Comparison of ENCODE assay signal across 25 cellular contexts in genomic region chr1:120954736-120955135, GRCh38.
"Had no signal": no experiment of that assay in that cellular context is flagged by ENCODE, and none has a peak within 500 bp of the region (broad histone marks: within the 10 kb centered on the region; RNA-seq: fewer than 3 reads in every experiment).

No MANE protein-coding gene starts in this region.

- H3K4me3 Mint-ChIP-seq: activated CD4-positive, alpha-beta T cell treated with anti-CD3 and anti-CD28 coated beads for 36 hours; activated CD8-positive, alpha-beta T cell treated with anti-CD3 and anti-CD28 coated beads, Interleukin-2, amount 10 ng/mL, durations not matched to agents 7 days and 5 days; activated naive CD8-positive, alpha-beta T cell treated with anti-CD3 and anti-CD28 coated beads, Interleukin-2, amount 10 ng/mL, durations not matched to agents 7 days and 5 days had no signal

- H3K4me3 ChIP-seq: adrenal gland, MG63, Peyer's patch, SJSA1 had no signal

- ATAC-seq: activated CD4-positive, alpha-beta T cell treated with anti-CD3 and anti-CD28 coated beads for 36 hours; activated CD8-positive, alpha-beta T cell treated with anti-CD3 and anti-CD28 coated beads, Interleukin-2, amount 10 ng/mL, durations not matched to agents 7 days and 5 days had no signal

- H3K27me3 ChIP-seq: adrenal gland, MG63, Peyer's patch, SJSA1 had no signal

- H3K36me3 ChIP-seq: adrenal gland, MG63, Peyer's patch, SJSA1 had no signal

- DNase-seq: activated CD4-positive, alpha-beta T cell treated with anti-CD3 and anti-CD28 coated beads for 36 hours; activated CD8-positive, alpha-beta memory T cell treated with anti-CD3 and anti-CD28 coated beads, Interleukin-2, amount 50 U/mL, for 48 hours; activated CD8-positive, alpha-beta T cell treated with anti-CD3 and anti-CD28 coated beads, Interleukin-2, amount 10 ng/mL, durations not matched to agents 7 days and 5 days; activated naive CD4-positive, alpha-beta T cell treated with anti-CD3 and anti-CD28 coated beads, Interleukin-2, amount 50 U/mL, for 16 hours; activated naive CD8-positive, alpha-beta T cell treated with anti-CD3 and anti-CD28 coated beads, Interleukin-2, amount 10 ng/mL, durations not matched to agents 7 days and 5 days; activated T-cell treated with anti-CD3 and anti-CD28 coated beads, Interleukin-2, amount 50 U/mL, for 1 hour; adrenal gland; cerebellar nuclear complex; MG63; MV-4-11; NCI-H1092 treated with DMSO at 0.1 percent for 48 hours; NCI-H1417 treated with DMSO at 0.1 percent for 48 hours; NCI-H1694; NCI-H2029; NCI-H345; NCI-H510A; NCI-H526 treated with DMSO at 0.1 percent for 48 hours; NCI-H82; OCI-M1; Peyer's patch; SHP77; T-helper 2 cell had no signal

- H3K27ac ChIP-seq: adrenal gland, Peyer's patch, RWPE1, SJSA1, VCaP had no signal

- H3K27me3 Mint-ChIP-seq: activated CD4-positive, alpha-beta T cell treated with anti-CD3 and anti-CD28 coated beads for 36 hours; activated naive CD8-positive, alpha-beta T cell treated with anti-CD3 and anti-CD28 coated beads, Interleukin-2, amount 10 ng/mL, durations not matched to agents 7 days and 5 days had no signal

- H3K27ac Mint-ChIP-seq: activated CD4-positive, alpha-beta T cell treated with anti-CD3 and anti-CD28 coated beads for 36 hours; activated CD8-positive, alpha-beta T cell treated with anti-CD3 and anti-CD28 coated beads, Interleukin-2, amount 10 ng/mL, durations not matched to agents 7 days and 5 days; activated naive CD8-positive, alpha-beta T cell treated with anti-CD3 and anti-CD28 coated beads, Interleukin-2, amount 10 ng/mL, durations not matched to agents 7 days and 5 days had no signal

- H3K4me1 Mint-ChIP-seq: activated CD4-positive, alpha-beta T cell treated with anti-CD3 and anti-CD28 coated beads for 36 hours; activated naive CD8-positive, alpha-beta T cell treated with anti-CD3 and anti-CD28 coated beads, Interleukin-2, amount 10 ng/mL, durations not matched to agents 7 days and 5 days had no signal

- H3K9me3 ChIP-seq: adrenal gland, MG63, Peyer's patch, SJSA1 had no signal

- H3K4me1 ChIP-seq: adrenal gland, Peyer's patch, SJSA1 had no signal
